ENCODE assay signal across 22 cellular contexts in the genomic region with DNA sequence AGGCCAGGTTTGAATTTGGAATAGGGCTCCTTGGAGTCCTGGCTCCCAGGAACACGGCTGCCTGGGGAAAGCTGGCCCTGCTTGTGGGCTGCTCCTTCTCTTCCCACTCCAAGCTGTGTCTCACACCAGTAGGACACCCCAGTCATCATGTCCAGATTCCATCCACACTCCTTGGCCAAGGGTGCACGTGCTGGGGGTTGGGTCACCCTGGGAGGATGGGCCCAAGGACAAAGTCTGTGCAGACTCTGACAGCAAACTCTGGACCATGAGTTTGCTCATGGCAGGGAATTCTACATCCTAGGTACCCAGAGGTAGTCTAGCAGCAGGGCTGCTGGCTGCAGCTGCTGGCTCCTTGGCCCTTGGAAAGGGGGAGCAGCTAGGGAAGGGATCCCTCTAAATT.
DNase-seq lines count a peak whose midpoint lies in the region; ATAC-seq and TF ChIP-seq lines count a peak whose summit lies in the region.
"Had no signal": no experiment of that assay in that cellular context is flagged by ENCODE, and none has a peak within 500 bp of the region (broad histone marks: within the 10 kb centered on the region; RNA-seq: fewer than 3 reads in every experiment).

No MANE protein-coding gene starts in this region.

- H2AK5ac ChIP-seq in IMR-90 (ENCODE audit: low read depth, low read length) = no peak overlapping the region
- no peak overlapping the region for H2AK5ac ChIP-seq in mesenchymal stem cell (ENCODE audit: low read length, severe bottlenecking)
- peak overlapping the region; percentile 85 for H2AK5ac ChIP-seq in trophoblast cell (ENCODE audit: low read length)

- 67% methylated on average over 1 of the region's 2 CpGs; no CpG with 5 or more reads in 1 of the 2 experiments for WGBS in IMR-90 (ENCODE audit: extremely low coverage in 2 of 2, insufficient read length in 1 of 2), 2 experiments
- WGBS in mesenchymal stem cell = 93% methylated on average over 2 of the region's 2 CpGs
- WGBS in trophoblast cell (ENCODE audit: extremely low coverage, insufficient coverage, insufficient read length) = no CpG with 5 or more reads among the region's 2 CpGs

- peaks cover 13% of the 10 kb centered on the region; the same call in 1 of the 2 replicates for H3K9me1 ChIP-seq in IMR-90 (ENCODE audit: insufficient read depth, low read length)

- dilution Hi-C loops in IMR-90 (cut with HindIII; ENCODE audit: low sequenced_read_pairs, unreplicated experiment) = no loop called here

- H3K9ac ChIP-seq in IMR-90 (ENCODE audit: low read depth, low read length) (no peak overlapping the region), mesenchymal stem cell (ENCODE audit: low read length) (no peak overlapping the region), trophoblast cell (ENCODE audit: low read length) (no peak overlapping the region)
- H3K9ac ChIP-seq: KMS-11 had no signal

- H2AK9ac ChIP-seq in IMR-90 (replicated peaks; ENCODE audit: low read depth, low read length, poor library complexity) = no peak overlapping the region

- no peak overlapping the region for H2BK20ac ChIP-seq in IMR-90 (ENCODE audit: low read depth, low read length)

- no peak overlapping the region for H3K4me3 Mint-ChIP-seq in T-cell
- H3K4me3 Mint-ChIP-seq: CD4-positive, CD25-positive, alpha-beta regulatory T cell; CD8-positive, alpha-beta memory T cell; IgD-negative memory B cell had no signal

- H3K9me3 ChIP-seq in IMR-90 (ENCODE audit: control insufficient read depth, insufficient read depth, low read length) (no peaks in the 10 kb centered on the region), mesenchymal stem cell (ENCODE audit: control insufficient read depth, low read length) (no peaks in the 10 kb centered on the region), trophoblast cell (ENCODE audit: insufficient read depth, low read depth, low read length) (peaks cover 1% of the 10 kb centered on the region), OCI-LY7 (ENCODE audit: low read length) (no peaks in the 10 kb centered on the region)
- H3K9me3 ChIP-seq: BE2C, HAP-1 had no signal

- CTCF ChIA-PET in IMR-90 (lab: Yijun Ruan, JAX) (no interaction called here), OCI-LY7 (lab: Charles Lee; ENCODE audit: unreplicated experiment) (no interaction called here), T-cell (lab: Charles Lee) (no interaction called here)

- no peaks in the 10 kb centered on the region for H3K27me3 Mint-ChIP-seq in T-cell
- H3K27me3 Mint-ChIP-seq: CD4-positive, CD25-positive, alpha-beta regulatory T cell; CD8-positive, alpha-beta memory T cell; IgD-negative memory B cell had no signal

- H3K36me3 Mint-ChIP-seq in T-cell = no peaks in the 10 kb centered on the region
- H3K36me3 Mint-ChIP-seq: CD4-positive, CD25-positive, alpha-beta regulatory T cell; CD8-positive, alpha-beta memory T cell; IgD-negative memory B cell had no signal

- H2BK120ac ChIP-seq in IMR-90 (ENCODE audit: low read depth, low read length) (no peak overlapping the region), mesenchymal stem cell (ENCODE audit: low read depth, low read length) (no peak overlapping the region), trophoblast cell (ENCODE audit: insufficient read depth, low read length, poor library complexity) (peak overlapping the region; percentile 93)

- H3K27ac Mint-ChIP-seq in T-cell = no peak overlapping the region
- H3K27ac Mint-ChIP-seq: CD4-positive, CD25-positive, alpha-beta regulatory T cell; IgD-negative memory B cell had no signal

- H3K56ac ChIP-seq in IMR-90 (ENCODE audit: extremely low read depth, insufficient read depth, low read length) = no peak overlapping the region

- no peaks in the 10 kb centered on the region; the same call in 1 of the 2 replicates for H3K27me3 ChIP-seq in IMR-90 (ENCODE audit: control insufficient read depth, insufficient read depth, low read length)
- H3K27me3 ChIP-seq in mesenchymal stem cell (ENCODE audit: control insufficient read depth in 1 of 2, insufficient read depth in 1 of 2, low read length in 2 of 2) = no peaks in the 10 kb centered on the region
- no peaks in the 10 kb centered on the region for H3K27me3 ChIP-seq in trophoblast cell (ENCODE audit: insufficient read depth, low read length)
- H3K27me3 ChIP-seq: BE2C had no signal

- H3K14ac ChIP-seq in IMR-90 (replicated peaks; ENCODE audit: low read depth, low read length) (no peak overlapping the region), mesenchymal stem cell (ENCODE audit: low read length in 2 of 2) (peak overlapping the region in 1 of 2 experiments; percentile 44), trophoblast cell (ENCODE audit: low read length) (peak overlapping the region; percentile 95)

- H3K4me3 ChIP-seq in IMR-90 (ENCODE audit: insufficient read depth, low read depth, low read length) (no peak overlapping the region), mesenchymal stem cell (ENCODE audit: insufficient read depth in 1 of 2, low read depth in 1 of 2, low read length in 2 of 2) (no peak overlapping the region), trophoblast cell (ENCODE audit: low read depth, low read length) (no peak overlapping the region), OCI-LY7 (ENCODE audit: low read depth, low read length, poor library complexity, severe bottlenecking) (no peak overlapping the region)
- H3K4me3 ChIP-seq: HAP-1 had no signal

- H3K4me2 ChIP-seq in IMR-90 (ENCODE audit: low read depth, low read length) (no peak overlapping the region), mesenchymal stem cell (ENCODE audit: low read length, poor library complexity, severe bottlenecking) (no peak overlapping the region), trophoblast cell (ENCODE audit: low read length) (no peak overlapping the region), OCI-LY7 (ENCODE audit: low read length) (no peak overlapping the region)
- H3K4me2 ChIP-seq: KMS-11 had no signal

- peak; percentile 3 for DNase-seq in GM13976 (ENCODE audit: low spot score)
- no peak for DNase-seq in IMR-90
- no peak for DNase-seq in mesenchymal stem cell
- DNase-seq in trophoblast cell = peak in 1 of 2 donors; percentile 3
- no peak for DNase-seq in OCI-LY7 (ENCODE audit: low spot score)
- DNase-seq in KBM-7 = no peak
- no peak for DNase-seq in T-cell
- DNase-seq: ACHN; BE2C; C1 segment of cervical spinal cord; CD4-positive, CD25-positive, alpha-beta regulatory T cell; CD8-positive, alpha-beta memory T cell; COR-L47; DMS 273 treated with DMSO at 0.1 percent for 48 hours; DMS53; DND-41; EL; GOT3 had no signal

- BruUV-seq in IMR-90 (replicated peaks; lab: Mats Ljungman, UMichigan) = no TSS peak
- no TSS peak for BruUV-seq in OCI-LY7 (replicated peaks; lab: Mats Ljungman, UMichigan)

- H2AFZ ChIP-seq in IMR-90 (replicated peaks; ENCODE audit: low read length, poor library complexity) (peak overlapping the region; percentile 39), mesenchymal stem cell (ENCODE audit: low read depth, low read length) (no peak overlapping the region), trophoblast cell (ENCODE audit: insufficient read depth, low read length, poor library complexity) (no peak overlapping the region), OCI-LY7 (ENCODE audit: low read length) (no peak overlapping the region)

- no peak for TF ChIP-seq RAD21 in IMR-90 (IDR thresholded peaks at IDR 0.05; ENCODE audit: low read length)

- no peak overlapping the region for H4K12ac ChIP-seq in trophoblast cell (ENCODE audit: low read depth, low read length)

- H2BK5ac ChIP-seq in IMR-90 (ENCODE audit: low read depth, low read length, poor library complexity, severe bottlenecking) (no peak overlapping the region), mesenchymal stem cell (ENCODE audit: low read depth, low read length, poor library complexity, severe bottlenecking) (no peak overlapping the region), trophoblast cell (ENCODE audit: low read depth, low read length, poor library complexity) (peak overlapping the region; percentile 83)

- H3K9me2 ChIP-seq in OCI-LY7 (ENCODE audit: insufficient read depth, low read length) = no peaks in the 10 kb centered on the region

- intact Hi-C loops in IMR-90 (cut with micrococcal nuclease) (no loop called here), OCI-LY7 (cut with micrococcal nuclease; ENCODE audit: unreplicated experiment) (loop anchor here (10.0 kb wide), 1 partner anchor 170 kb away; no protein-coding TSS in a partner anchor)

- H3K27ac ChIP-seq in IMR-90 (ENCODE audit: insufficient read depth, low read length) (no peak overlapping the region), mesenchymal stem cell (ENCODE audit: low read length, poor library complexity, severe bottlenecking) (no peak overlapping the region), trophoblast cell (ENCODE audit: low read depth, low read length) (peak overlapping the region; percentile 65), OCI-LY7 (ENCODE audit: low read depth, low read length, poor library complexity, severe bottlenecking) (no peak overlapping the region)
- H3K27ac ChIP-seq: HL-60, KMS-11 had no signal

- H4K91ac ChIP-seq in IMR-90 (ENCODE audit: insufficient read depth, low read depth, low read length) = no peak overlapping the region
- peak overlapping the region; percentile 76 for H4K91ac ChIP-seq in mesenchymal stem cell (ENCODE audit: low read length)
- H4K91ac ChIP-seq in trophoblast cell (ENCODE audit: low read depth, low read length) = peak overlapping the region; percentile 96

- no peaks in the 10 kb centered on the region for H4K20me1 ChIP-seq in IMR-90 (ENCODE audit: insufficient read depth, low read length)
- no peaks in the 10 kb centered on the region for H4K20me1 ChIP-seq in OCI-LY7 (ENCODE audit: insufficient read depth, low read length)

- POLR2A ChIA-PET in IMR-90 (lab: Charles Lee; ENCODE audit: unreplicated experiment) = no interaction called here
- POLR2A ChIA-PET in OCI-LY7 (lab: Charles Lee) = no interaction called here
- POLR2A ChIA-PET in T-cell (lab: Charles Lee) = no interaction called here

- H2BK12ac ChIP-seq in mesenchymal stem cell (ENCODE audit: low read length in 2 of 2) = peak overlapping the region in 1 of 2 experiments; percentile 10
- H2BK12ac ChIP-seq in trophoblast cell (ENCODE audit: low read length) = peak overlapping the region; percentile 100

- H4K5ac ChIP-seq in IMR-90 (ENCODE audit: low read depth, low read length) = no peak overlapping the region

- H3K79me1 ChIP-seq in IMR-90 (ENCODE audit: low read depth in 1 of 2, low read length in 2 of 2) = no peaks in the 10 kb centered on the region
- no peaks in the 10 kb centered on the region for H3K79me1 ChIP-seq in mesenchymal stem cell (replicated peaks; ENCODE audit: low read length, poor library complexity, severe bottlenecking)
- H3K79me1 ChIP-seq in trophoblast cell (ENCODE audit: low read length) = peaks cover 59% of the 10 kb centered on the region

- no peak for TF ChIP-seq CTCF in GM13976 (IDR thresholded peaks at IDR 0.05; ENCODE audit: borderline replicate concordance, control extremely low read depth, extremely low read depth, insufficient read depth, missing control alignments)
- no peak for TF ChIP-seq CTCF in IMR-90 (conservative IDR thresholded peaks at IDR 0.05; ENCODE audit: low read depth, low read length)
- no peak for TF ChIP-seq CTCF in OCI-LY7 (conservative IDR thresholded peaks at IDR 0.05; ENCODE audit: low read length)

- H4K8ac ChIP-seq in IMR-90 (ENCODE audit: low read depth in 2 of 2, low read length in 2 of 2) (no peak overlapping the region), mesenchymal stem cell (ENCODE audit: low read length) (peak overlapping the region; percentile 56), trophoblast cell (ENCODE audit: low read depth, low read length) (peak overlapping the region; percentile 31)

- peaks cover 2 to 14% (median 4%) of the 10 kb centered on the region in 3 donors for H3K4me1 Mint-ChIP-seq in T-cell

- H3K79me2 ChIP-seq in trophoblast cell (ENCODE audit: control insufficient read depth, insufficient read depth, low read length, poor library complexity) (peaks cover 13% of the 10 kb centered on the region), OCI-LY7 (ENCODE audit: insufficient read depth, low read depth, low read length) (no peaks in the 10 kb centered on the region)

- H2BK15ac ChIP-seq in IMR-90 (ENCODE audit: low read depth, low read length) (no peak overlapping the region), mesenchymal stem cell (ENCODE audit: low read depth, poor library complexity, severe bottlenecking) (peak overlapping the region; percentile 12)

- no peak for TF ChIP-seq POLR2A in IMR-90 (IDR thresholded peaks at IDR 0.05; ENCODE audit: low read depth, low read length)

- in situ Hi-C loops in GM13976 (cut with MboI; ENCODE audit: low sequenced_read_pairs, unreplicated experiment) (no loop called here), IMR-90 (cut with MboI; ENCODE audit: low sequenced_read_pairs) (no loop called here), KBM-7 (cut with MboI; ENCODE audit: low pct_unique_long_range_greater_than_20kb, low sequenced_read_pairs) (no loop called here)

- no peaks in the 10 kb centered on the region for H3K9me3 Mint-ChIP-seq in T-cell
- H3K9me3 Mint-ChIP-seq: CD4-positive, CD25-positive, alpha-beta regulatory T cell; CD8-positive, alpha-beta memory T cell; IgD-negative memory B cell had no signal

- H3K18ac ChIP-seq in IMR-90 (ENCODE audit: low read depth, low read length) = no peak overlapping the region
- H3K18ac ChIP-seq in mesenchymal stem cell (ENCODE audit: low read depth in 1 of 2, low read length in 2 of 2) = no peak overlapping the region
- peak overlapping the region; percentile 87 for H3K18ac ChIP-seq in trophoblast cell (ENCODE audit: low read length)

- H3K23ac ChIP-seq in IMR-90 (ENCODE audit: low read depth, low read length) = no peak overlapping the region
- no peak overlapping the region for H3K23ac ChIP-seq in mesenchymal stem cell (ENCODE audit: low read length in 2 of 2)
- no peak overlapping the region for H3K23ac ChIP-seq in trophoblast cell (ENCODE audit: low read length)

- H3K4ac ChIP-seq in IMR-90 (ENCODE audit: low read depth, low read length) = no peak overlapping the region
- H3K4ac ChIP-seq in mesenchymal stem cell (ENCODE audit: low read depth in 1 of 2, low read length in 2 of 2) = no peak overlapping the region
- H3K4ac ChIP-seq in trophoblast cell (ENCODE audit: low read depth, low read length) = peak overlapping the region; percentile 89

- H3K36me3 ChIP-seq in IMR-90 (ENCODE audit: control insufficient read depth, insufficient read depth, low read length) (no peaks in the 10 kb centered on the region), mesenchymal stem cell (ENCODE audit: control insufficient read depth in 1 of 2, insufficient read depth in 2 of 2, low read depth in 1 of 2, low read length in 2 of 2) (no peaks in the 10 kb centered on the region), trophoblast cell (ENCODE audit: control insufficient read depth in 1 of 2, insufficient read depth in 2 of 2, low read length in 2 of 2) (no peaks in the 10 kb centered on the region), OCI-LY7 (ENCODE audit: insufficient read depth, low read length) (no peaks in the 10 kb centered on the region)
- H3K36me3 ChIP-seq: BE2C, HAP-1 had no signal

- ATAC-seq in IMR-90 (ENCODE audit: low read depth) = no peak
- ATAC-seq in T-cell (replicated peaks in 1 of 4) = no peak

- no peaks in the 10 kb centered on the region; the same call in 1 of the 2 replicates for H3K4me1 ChIP-seq in IMR-90 (ENCODE audit: control insufficient read depth, insufficient read depth, low read length)
- H3K4me1 ChIP-seq in mesenchymal stem cell (ENCODE audit: control insufficient read depth, insufficient read depth, low read depth, low read length) = peaks cover 4% of the 10 kb centered on the region
- peaks cover 49 to 51% of the 10 kb centered on the region in 2 experiments for H3K4me1 ChIP-seq in trophoblast cell (ENCODE audit: control insufficient read depth in 1 of 2, insufficient read depth in 2 of 2, low read length in 2 of 2)
- no peaks in the 10 kb centered on the region for H3K4me1 ChIP-seq in OCI-LY7 (ENCODE audit: insufficient read depth, low read length, poor library complexity, severe bottlenecking)
- H3K4me1 ChIP-seq: HAP-1 had no signal

Comparison
In these comparisons a context has a peak if more than half of its experiments do, and no peak if none do; other contexts are left out.
1. H4K8ac ChIP-seq: peak in mesenchymal stem cell (single experiment) and trophoblast cell (single experiment); none in IMR-90 (0 of 2).